In the genomic region with DNA sequence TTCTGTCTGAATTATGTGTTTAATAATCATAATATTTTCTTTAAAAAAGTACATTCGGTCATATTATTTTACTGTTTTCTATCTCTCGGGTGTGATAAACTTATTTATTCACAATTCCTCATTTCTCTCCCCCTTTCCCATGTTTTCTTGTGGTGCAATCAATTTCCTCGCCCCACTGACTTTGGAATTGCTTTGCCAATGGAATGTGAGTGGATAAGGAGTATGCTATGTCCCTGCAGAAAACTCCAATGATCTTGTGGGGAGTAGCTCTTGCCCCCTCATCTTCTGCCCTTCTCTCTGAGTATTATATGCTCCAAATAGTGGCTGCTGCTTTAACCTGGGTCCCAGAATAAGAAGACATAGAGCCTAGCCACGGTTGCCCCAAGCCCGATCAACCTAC, we compare ENCODE assay signal across 18 cellular contexts.
"Had no signal": no experiment of that assay in that cellular context is flagged by ENCODE, and none has a peak within 500 bp of the region (broad histone marks: within the 10 kb centered on the region; RNA-seq: fewer than 3 reads in every experiment).

No MANE protein-coding gene starts in this region.

- H3K27ac ChIP-seq: cardiac muscle cell had no signal

- DNase-seq: activated CD4-positive, alpha-beta memory T cell treated with anti-CD3 and anti-CD28 coated beads for 36 hours; activated CD4-positive, alpha-beta T cell treated with anti-CD3 and anti-CD28 coated beads, Interleukin-2, amount 10 ng/mL, durations not matched to agents 7 days and 5 days; activated CD4-positive, CD25-positive, alpha-beta regulatory T cell; activated CD8-positive, alpha-beta memory T cell treated with anti-CD3 and anti-CD28 coated beads for 24 hours; activated gamma-delta T cell; activated naive CD4-positive, alpha-beta T cell treated with anti-CD3 and anti-CD28 coated beads for 36 hours; activated T-cell treated with anti-CD3 and anti-CD28 coated beads, Interleukin-2, amount 50 U/mL, for 48 hours; amygdala; cerebellar nuclear complex; MG63; MV-4-11; NCI-H1694 treated with DMSO at 0.1 percent for 48 hours; NCI-H510A treated with DMSO at 0.1 percent for 48 hours; SHP77 treated with DMSO at 0.1 percent for 48 hours; T-helper 17 cell; T-helper 9 cell had no signal

- H3K36me3 ChIP-seq: cardiac muscle cell, MG63 had no signal

- H3K27me3 ChIP-seq: cardiac muscle cell, MG63 had no signal

- H3K4me3 ChIP-seq: cardiac muscle cell, MG63 had no signal

- H3K9me3 ChIP-seq: MG63 had no signal

- ATAC-seq: activated T-helper 17 cell treated with anti-CD3 and anti-CD28 coated beads, Interleukin-2, amount 50 U/mL, for 72 hours; T-helper 17 cell had no signal
